Comparison of ENCODE assay signal across 1 cellular context in the genomic region with DNA sequence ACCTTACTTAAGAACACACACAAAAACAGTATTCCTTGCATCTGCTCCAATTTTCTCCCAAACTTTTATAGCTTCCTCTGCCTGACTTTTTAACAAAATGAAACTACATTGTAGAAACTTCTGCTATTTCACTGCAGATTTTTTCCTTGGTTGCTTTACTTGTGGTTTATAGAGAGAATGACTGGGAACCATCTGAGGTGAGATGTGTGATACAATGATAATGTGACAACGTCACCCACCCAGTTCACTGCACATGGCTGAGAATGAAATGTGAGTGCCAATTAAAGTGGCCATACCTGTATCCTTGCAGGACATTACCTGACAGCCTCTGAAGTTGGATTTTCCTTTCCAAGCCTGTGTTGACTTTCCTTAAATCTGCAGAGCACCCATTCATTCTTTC.
TF ChIP-seq lines count a peak whose summit lies in the region.

No MANE protein-coding gene starts in this region.

TF ChIP-seq in H1, 55 proteins besides CTCF, POLR2A, EP300 and RAD21 (continued from another document):
- TF ChIP-seq E2F6 (IDR thresholded peaks at IDR 0.05) (no peak), TBP (IDR thresholded peaks at IDR 0.05; ENCODE audit: low read depth, low read length) (no peak), KDM4A (IDR thresholded peaks at IDR 0.05; ENCODE audit: low read depth, low read length, severe bottlenecking) (no peak), YY1 (IDR thresholded peaks at IDR 0.05; ENCODE audit: low read depth, low read length) (no peak), TAF1 (IDR thresholded peaks at IDR 0.05; ENCODE audit: low read depth, low read length) (no peak), SIX5 (IDR thresholded peaks at IDR 0.05; ENCODE audit: low read depth, low read length) (no peak), USF2 (IDR thresholded peaks at IDR 0.05; ENCODE audit: low read length) (no peak), CBX5 (IDR thresholded peaks at IDR 0.05; ENCODE audit: low read depth, low read length) (no peak), FOSL1 (IDR thresholded peaks at IDR 0.05; ENCODE audit: insufficient read depth, low read depth, low read length) (no peak), POU5F1 (IDR thresholded peaks at IDR 0.05; ENCODE audit: low read depth, low read length) (no peak), POLR2AphosphoS5 (IDR thresholded peaks at IDR 0.05; ENCODE audit: low read depth, low read length) (no peak), BCL11A (IDR thresholded peaks at IDR 0.05; ENCODE audit: low read depth in 2 of 2, low read length in 2 of 2) (no peak), BRCA1 (IDR thresholded peaks at IDR 0.05; ENCODE audit: low read depth, low read length) (no peak)
